16 cellular contexts compared by ENCODE assay signal in genomic region chr15:80712956-80713355, GRCh38. TPM values are rescaled to one million over a fixed set of nuclear protein-coding genes. Genes with fewer than 3 reads are reported as not detected.
A peak's percentile ranks its signal among the peaks of the same experiment; 100 is the strongest.
DNase-seq lines count a peak whose midpoint lies in the region; ATAC-seq and TF ChIP-seq lines count a peak whose summit lies in the region.
"Had no signal": no experiment of that assay in that cellular context is flagged by ENCODE, and none has a peak within 500 bp of the region (broad histone marks: within the 10 kb centered on the region; RNA-seq: fewer than 3 reads in every experiment).

No MANE protein-coding gene starts in this region.

- DNase-seq in EH (ENCODE audit: low read depth), result peak; percentile 6
- DNase-seq in GM23248, result peak; percentile 7
- DNase-seq in chondrocyte (ENCODE audit: low spot score), result no peak
- peak; percentile 31 to 68 for DNase-seq in trophoblast cell
- DNase-seq in stimulated activated CD4-positive, alpha-beta T cell treated with anti-CD3 and anti-CD28 coated beads, Interleukin-2, amount 100 ng/mL, for 24 hours, result no peak
- no peak for DNase-seq in erythroblast (lab: John Stamatoyannopoulos, UW)
- DNase-seq: C1 segment of cervical spinal cord; Calu3; CD4-positive, alpha-beta memory T cell; COR-L47; DMS53; DMS79 treated with DMSO at 0.1 percent for 48 hours; H9 had no signal

- H2AFZ ChIP-seq in GM23248 (no peak overlapping the region), trophoblast cell (ENCODE audit: insufficient read depth, low read length, poor library complexity) (no peak overlapping the region)
- H2AFZ ChIP-seq: GM23338 had no signal

- H3K4me3 Mint-ChIP-seq in chondrocyte (ENCODE audit: unreplicated experiment), result no peak overlapping the region
- H3K4me3 Mint-ChIP-seq: CD4-positive, alpha-beta memory T cell; GM23338; H9 had no signal

- no peak overlapping the region for H2BK5ac ChIP-seq in trophoblast cell (ENCODE audit: low read depth, low read length, poor library complexity)

- H3K27me3 Mint-ChIP-seq in chondrocyte (ENCODE audit: low read depth), result no peaks in the 10 kb centered on the region
- H3K27me3 Mint-ChIP-seq: CD4-positive, alpha-beta memory T cell had no signal

- in situ Hi-C loops in GM23248 (cut with MboI), result no loop called here

- TF ChIP-seq CTCF in chondrocyte (IDR thresholded peaks at IDR 0.05), result no peak

- no peak overlapping the region for H3K23ac ChIP-seq in trophoblast cell (ENCODE audit: low read length)

- no peak overlapping the region for H2BK120ac ChIP-seq in trophoblast cell (ENCODE audit: insufficient read depth, low read length, poor library complexity)

- H3K27ac ChIP-seq in GM23248 (no peak overlapping the region), trophoblast cell (ENCODE audit: low read depth, low read length) (no peak overlapping the region)

- H3K27ac Mint-ChIP-seq in chondrocyte (ENCODE audit: unreplicated experiment), result peak overlapping the region; percentile 18
- H3K27ac Mint-ChIP-seq: CD4-positive, alpha-beta memory T cell; GM23338; H9 had no signal

- no peaks in the 10 kb centered on the region for H3K9me3 Mint-ChIP-seq in chondrocyte (ENCODE audit: low read depth)
- H3K9me3 Mint-ChIP-seq: CD4-positive, alpha-beta memory T cell; GM23338; H9 had no signal

- H3K9ac ChIP-seq in GM23248 (no peak overlapping the region), trophoblast cell (ENCODE audit: low read length) (no peak overlapping the region)

- H3K4ac ChIP-seq in trophoblast cell (ENCODE audit: low read depth, low read length), result no peak overlapping the region

- no peak overlapping the region for H2AK5ac ChIP-seq in trophoblast cell (ENCODE audit: low read length)

- H4K20me1 ChIP-seq in GM23248 (ENCODE audit: insufficient read depth), result peaks cover 12% of the 10 kb centered on the region; the same call in 1 of the 2 replicates

- no peak overlapping the region for H3K4me2 ChIP-seq in GM23248 (ENCODE audit: unreplicated experiment)
- H3K4me2 ChIP-seq in trophoblast cell (ENCODE audit: low read length), result no peak overlapping the region
- H3K4me2 ChIP-seq: GM23338 had no signal

- 91 to 93% methylated on average over 4 of the region's 4 CpGs for WGBS in GM23248 (ENCODE audit: low coverage in 1 of 2, low lambda C conversion rate in 2 of 2, missing lambda C conversion rate in 2 of 2), 2 experiments
- WGBS in trophoblast cell (ENCODE audit: extremely low coverage, insufficient coverage, insufficient read length), result no CpG with 5 or more reads among the region's 4 CpGs

- H3K4me3 ChIP-seq in GM23248 (no peak overlapping the region), trophoblast cell (ENCODE audit: low read depth, low read length) (no peak overlapping the region)
- H3K4me3 ChIP-seq: GM23338 had no signal

- H3K36me3 Mint-ChIP-seq in chondrocyte (ENCODE audit: low read depth), result peaks cover 3% of the 10 kb centered on the region
- H3K36me3 Mint-ChIP-seq: CD4-positive, alpha-beta memory T cell had no signal

- no peak overlapping the region for H2BK12ac ChIP-seq in trophoblast cell (ENCODE audit: low read length)

- TF ChIP-seq POLR2A in erythroblast (IDR thresholded peaks at IDR 0.05; ENCODE audit: low read length), result no peak

- H3K36me3 ChIP-seq in GM23248 (ENCODE audit: low read depth) (no peaks in the 10 kb centered on the region), trophoblast cell (ENCODE audit: control insufficient read depth in 1 of 2, insufficient read depth in 2 of 2, low read length in 2 of 2) (no peaks in the 10 kb centered on the region)

- H4K8ac ChIP-seq in trophoblast cell (ENCODE audit: low read depth, low read length), result no peak overlapping the region

- no peaks in the 10 kb centered on the region for H3F3A ChIP-seq in GM23248 (ENCODE audit: insufficient read depth)

- H3K79me1 ChIP-seq in trophoblast cell (ENCODE audit: low read length), result no peaks in the 10 kb centered on the region

- H3K9me2 ChIP-seq in GM23248 (ENCODE audit: insufficient read depth), result no peaks in the 10 kb centered on the region

- H3K18ac ChIP-seq in trophoblast cell (ENCODE audit: low read length), result no peak overlapping the region

- H3K27me3 ChIP-seq in GM23248 (replicated peaks; ENCODE audit: insufficient read depth), result no peaks in the 10 kb centered on the region
- H3K27me3 ChIP-seq in trophoblast cell (ENCODE audit: insufficient read depth, low read length), result no peaks in the 10 kb centered on the region

- H3K4me1 Mint-ChIP-seq in chondrocyte (ENCODE audit: low read depth), result peaks cover 15% of the 10 kb centered on the region

- no peaks in the 10 kb centered on the region for H3K9me3 ChIP-seq in GM23248 (ENCODE audit: low read depth)
- H3K9me3 ChIP-seq in trophoblast cell (ENCODE audit: insufficient read depth, low read depth, low read length), result no peaks in the 10 kb centered on the region

- no peak overlapping the region for H3K14ac ChIP-seq in trophoblast cell (ENCODE audit: low read length)

- H4K12ac ChIP-seq in trophoblast cell (ENCODE audit: low read depth, low read length), result no peak overlapping the region

- ATAC-seq in GM19023 (IDR thresholded peaks at IDR 0.05; ENCODE audit: unreplicated experiment), result no peak
- ATAC-seq: GM23338, HCT116 had no signal

- H3K79me2 ChIP-seq in GM23248 (ENCODE audit: insufficient read depth) (peaks cover 97% of the 10 kb centered on the region), trophoblast cell (ENCODE audit: control insufficient read depth, insufficient read depth, low read length, poor library complexity) (no peaks in the 10 kb centered on the region)

- no peak overlapping the region for H4K91ac ChIP-seq in trophoblast cell (ENCODE audit: low read depth, low read length)

- H3K4me1 ChIP-seq in GM23248 (ENCODE audit: insufficient read depth) (peaks cover 4% of the 10 kb centered on the region; the same call in 1 of the 2 replicates), trophoblast cell (ENCODE audit: control insufficient read depth in 1 of 2, insufficient read depth in 2 of 2, low read length in 2 of 2) (no peaks in the 10 kb centered on the region)

RNA-seq across cellular contexts. Expression of gene ABHD17C, which starts 17.8 kb away (rescaled TPM):
- 3.8 and 8.3 TPM in 2 replicates for total RNA-seq in GM23248 (2014; rRNA removed; shearing (Covaris generic))
- polyA plus RNA-seq in GM23248 (2016; fragmentation: Nextera tagmentation; extraction: Ambion mirVana), result 2.1 and 2.2 TPM in 2 replicates
- 6.6 to 8.9 TPM (median 8.0 TPM) in 3 replicates for total RNA-seq in chondrocyte
- polyA plus RNA-seq in trophoblast cell (2013), result 23.5 and 23.8 TPM in 2 replicates

Comparison
In these comparisons a context has a peak if more than half of its experiments do, and no peak if none do; other contexts are left out.
1. DNase-seq: peak in EH (single experiment), GM23248 (single experiment) and trophoblast cell (2 of 2); none in chondrocyte (single experiment), stimulated activated CD4-positive, alpha-beta T cell treated with anti-CD3 and anti-CD28 coated beads, Interleukin-2, amount 100 ng/mL, for 24 hours (0 of 2) and erythroblast (0 of 2).